Comparison of ENCODE assay signal across 11 cellular contexts in genomic region chr20:10309326-10309725, GRCh38.
A peak's percentile ranks its signal among the peaks of the same experiment; 100 is the strongest.
DNase-seq lines count a peak whose midpoint lies in the region.
"Had no signal": no experiment of that assay in that cellular context is flagged by ENCODE, and none has a peak within 500 bp of the region (broad histone marks: within the 10 kb centered on the region; RNA-seq: fewer than 3 reads in every experiment).

No MANE protein-coding gene starts in this region.

- no peaks in the 10 kb centered on the region for H3K27me3 ChIP-seq in mesendoderm (ENCODE audit: insufficient read depth, low read length, poor library complexity)
- H3K27me3 ChIP-seq in CD4-positive, alpha-beta memory T cell (ENCODE audit: insufficient read depth, low read length), result no peaks in the 10 kb centered on the region

- no peak overlapping the region for H3K9ac ChIP-seq in mesendoderm (ENCODE audit: low read length)

- H3K79me2 ChIP-seq in mesendoderm (ENCODE audit: control insufficient read depth, insufficient read depth, low read length), result no peaks in the 10 kb centered on the region

- no peaks in the 10 kb centered on the region for H3K9me3 Mint-ChIP-seq in CD4-positive, alpha-beta memory T cell
- H3K9me3 Mint-ChIP-seq: activated CD4-positive, alpha-beta T cell treated with anti-CD3 and anti-CD28 coated beads, Interleukin-2, amount 10 ng/mL, durations not matched to agents 24 days and 14 days; dendritic cell treated with granulocyte-macrophage colony-stimulating factor and Interleukin-4, amounts not matched to agents 40 ng/mL and 50 ng/mL, for 4 days had no signal

- H3K36me3 Mint-ChIP-seq in CD4-positive, alpha-beta memory T cell, result no peaks in the 10 kb centered on the region

- intact Hi-C loops in CD4-positive, alpha-beta memory T cell (cut with micrococcal nuclease), result no loop called here

- no CpG with 5 or more reads among the region's 2 CpGs for WGBS in mesendoderm (ENCODE audit: extremely low coverage, insufficient coverage, low lambda C conversion rate)

- POLR2A ChIA-PET in CD4-positive, alpha-beta memory T cell (lab: Charles Lee; ENCODE audit: partially characterized antibody), result no interaction called here

- H4K5ac ChIP-seq in mesendoderm (ENCODE audit: low read length), result no peak overlapping the region

- no peak overlapping the region for H3K18ac ChIP-seq in mesendoderm (ENCODE audit: low read length)

- H3K4ac ChIP-seq in mesendoderm (ENCODE audit: low read depth, low read length), result no peak overlapping the region

- H3K23ac ChIP-seq in mesendoderm (ENCODE audit: low read length), result no peak overlapping the region

- peaks cover 12 to 16% of the 10 kb centered on the region in 2 donors for H3K27me3 Mint-ChIP-seq in CD4-positive, alpha-beta memory T cell
- H3K27me3 Mint-ChIP-seq: dendritic cell treated with granulocyte-macrophage colony-stimulating factor and Interleukin-4, amounts not matched to agents 40 ng/mL and 50 ng/mL, for 4 days had no signal

- peaks cover 5% of the 10 kb centered on the region for H3K4me1 ChIP-seq in mesendoderm (ENCODE audit: control insufficient read depth, low read depth, low read length)
- peaks cover 14% of the 10 kb centered on the region for H3K4me1 ChIP-seq in CD4-positive, alpha-beta memory T cell (ENCODE audit: insufficient read depth, low read length)

- no peak overlapping the region for H3K56ac ChIP-seq in mesendoderm (ENCODE audit: low read length)

- H2BK5ac ChIP-seq in mesendoderm (ENCODE audit: low read length), result no peak overlapping the region

- H3K27ac ChIP-seq in caudate nucleus (ENCODE audit: low read depth, low read length) (peak overlapping the region; percentile 15), mesendoderm (ENCODE audit: low read depth, low read length) (no peak overlapping the region)
- no peak overlapping the region for H3K27ac ChIP-seq in CD4-positive, alpha-beta memory T cell (ENCODE audit: low read depth, low read length)

- H3K4me3 Mint-ChIP-seq in CD4-positive, alpha-beta memory T cell, result no peak overlapping the region
- H3K4me3 Mint-ChIP-seq: activated CD4-positive, alpha-beta T cell treated with anti-CD3 and anti-CD28 coated beads, Interleukin-2, amount 10 ng/mL, durations not matched to agents 24 days and 14 days; dendritic cell treated with granulocyte-macrophage colony-stimulating factor and Interleukin-4, amounts not matched to agents 40 ng/mL and 50 ng/mL, for 4 days; stimulated activated naive CD8-positive, alpha-beta T cell treated with anti-CD3 and anti-CD28 coated beads, Interleukin-15, amount 100 ng/mL, for 72 hours had no signal

- no peaks in the 10 kb centered on the region for H3K79me1 ChIP-seq in mesendoderm (ENCODE audit: low read length)

- H4K8ac ChIP-seq in mesendoderm (ENCODE audit: low read depth, low read length), result no peak overlapping the region

- H2AK5ac ChIP-seq in mesendoderm (ENCODE audit: low read length), result no peak overlapping the region

- H3K4me1 Mint-ChIP-seq in CD4-positive, alpha-beta memory T cell, result peaks cover 17 to 31% (median 20%) of the 10 kb centered on the region in 4 donors
- H3K4me1 Mint-ChIP-seq: stimulated activated naive CD8-positive, alpha-beta T cell treated with anti-CD3 and anti-CD28 coated beads, Interleukin-15, amount 100 ng/mL, for 72 hours had no signal

- DNase-seq in DMS 273 (lab: John Stamatoyannopoulos, UW; ENCODE audit: unreplicated experiment) (peak; percentile 44), NCI-H226 (peak; percentile 73), caudate nucleus (lab: John Stamatoyannopoulos, UW) (peak in 1 of 61 donors; percentile 14), mesendoderm (no peak), DMS53 (lab: John Stamatoyannopoulos, UW) (no peak), midbrain (lab: John Stamatoyannopoulos, UW) (no peak), pons (ENCODE audit: low spot score) (no peak)
- DNase-seq in CD4-positive, alpha-beta memory T cell, result no peak
- DNase-seq: activated CD4-positive, alpha-beta T cell treated with anti-CD3 and anti-CD28 coated beads, Interleukin-2, amount 10 ng/mL, durations not matched to agents 24 days and 14 days; stimulated activated naive CD8-positive, alpha-beta T cell treated with anti-CD3 and anti-CD28 coated beads, Interleukin-15, amount 100 ng/mL, for 72 hours had no signal

- no peak overlapping the region for H3K4me3 ChIP-seq in mesendoderm (ENCODE audit: low read length)
- H3K4me3 ChIP-seq in CD4-positive, alpha-beta memory T cell (ENCODE audit: low read length in 2 of 2), result no peak overlapping the region

- no peaks in the 10 kb centered on the region for H3K36me3 ChIP-seq in mesendoderm (ENCODE audit: control insufficient read depth, insufficient read depth, low read length)
- no peaks in the 10 kb centered on the region for H3K36me3 ChIP-seq in CD4-positive, alpha-beta memory T cell (ENCODE audit: insufficient read depth, low read length)

- CTCF ChIA-PET in CD4-positive, alpha-beta memory T cell (lab: Charles Lee; ENCODE audit: partially characterized antibody), result no interaction called here

- no peak overlapping the region for H3K27ac Mint-ChIP-seq in CD4-positive, alpha-beta memory T cell
- H3K27ac Mint-ChIP-seq: activated CD4-positive, alpha-beta T cell treated with anti-CD3 and anti-CD28 coated beads, Interleukin-2, amount 10 ng/mL, durations not matched to agents 24 days and 14 days; dendritic cell treated with granulocyte-macrophage colony-stimulating factor and Interleukin-4, amounts not matched to agents 40 ng/mL and 50 ng/mL, for 4 days; stimulated activated naive CD8-positive, alpha-beta T cell treated with anti-CD3 and anti-CD28 coated beads, Interleukin-15, amount 100 ng/mL, for 72 hours had no signal

- no peaks in the 10 kb centered on the region for H3K9me3 ChIP-seq in CD4-positive, alpha-beta memory T cell (ENCODE audit: control insufficient read depth in 1 of 2, low read length in 2 of 2)

- no peak overlapping the region for H3K4me2 ChIP-seq in mesendoderm (ENCODE audit: low read length)

- H2BK15ac ChIP-seq in mesendoderm (replicated peaks; ENCODE audit: low read depth), result peak overlapping the region; percentile 45

- no peak overlapping the region for H2BK120ac ChIP-seq in mesendoderm (ENCODE audit: low read depth, low read length)

Comparison
In these comparisons a context has a peak if more than half of its experiments do, and no peak if none do; other contexts are left out.
1. DNase-seq: peak in DMS 273 (single experiment) and NCI-H226 (single experiment); none in mesendoderm (single experiment), CD4-positive, alpha-beta memory T cell (0 of 5), DMS53 (single experiment), midbrain (single experiment) and pons (single experiment).